In the genomic region with DNA sequence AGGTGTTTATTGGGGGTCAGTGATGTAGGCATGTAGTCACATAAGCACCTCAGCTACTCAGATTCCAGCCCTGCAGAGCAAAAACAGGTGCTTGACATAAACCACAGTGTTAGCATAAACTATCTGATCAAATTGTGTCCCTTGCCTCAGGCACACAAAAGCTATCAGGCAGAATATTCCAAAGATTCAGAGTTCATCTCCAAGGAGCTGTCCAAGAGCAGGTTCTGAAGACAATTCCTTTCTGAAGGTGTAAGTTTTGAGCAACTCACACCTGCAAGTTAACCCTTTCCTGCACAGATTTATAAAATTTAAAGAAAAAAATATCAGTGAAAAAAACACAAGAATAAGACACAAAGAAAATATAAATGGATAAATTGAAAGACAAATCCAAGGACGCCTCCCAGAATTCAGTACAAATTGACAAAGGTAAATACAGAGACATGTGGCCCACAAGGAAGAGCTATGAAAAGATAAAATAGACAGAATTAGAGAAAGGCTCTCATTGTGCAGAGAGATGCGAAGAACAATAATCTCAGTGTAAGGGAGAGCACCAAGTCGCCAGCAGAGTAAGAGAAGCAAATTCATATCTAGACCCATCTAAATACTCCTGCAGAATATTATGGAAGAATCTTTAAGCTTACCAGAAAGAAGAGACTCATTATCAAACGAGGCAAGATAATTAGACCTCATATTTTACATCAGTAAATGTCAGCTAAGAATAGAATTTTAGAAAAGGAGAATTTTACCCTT, we compare ENCODE assay signal across 17 cellular contexts.
DNase-seq lines count a peak whose midpoint lies in the region; ATAC-seq and TF ChIP-seq lines count a peak whose summit lies in the region.
"Had no signal": no experiment of that assay in that cellular context is flagged by ENCODE, and none has a peak within 500 bp of the region (broad histone marks: within the 10 kb centered on the region; RNA-seq: fewer than 3 reads in every experiment).

No MANE protein-coding gene starts in this region.

- ATAC-seq in GM21381 (IDR thresholded peaks at IDR 0.05; ENCODE audit: unreplicated experiment): no peak
- no peak for ATAC-seq in HG02973 (IDR thresholded peaks at IDR 0.05; ENCODE audit: unreplicated experiment)
- no peak for ATAC-seq in activated T-cell treated with anti-CD3 and anti-CD28 coated beads, Interleukin-2, amount 50 U/mL, for 4 hours

- no peaks in the 10 kb centered on the region for H3K9me3 ChIP-seq in mesenchymal stem cell (ENCODE audit: control insufficient read depth, low read length)
- H3K9me3 ChIP-seq: BE2C had no signal

- H3K4me3 Mint-ChIP-seq in activated T-cell treated with anti-CD3 and anti-CD28 coated beads, Interleukin-2, amount 50 U/mL, for 4 hours: no peak overlapping the region
- H3K4me3 Mint-ChIP-seq: CD4-positive, alpha-beta T cell had no signal

- DNase-seq in EH (ENCODE audit: low read depth) (peak; percentile 31), epithelial cell of esophagus (ENCODE audit: low read depth) (peak; percentile 21), mesenchymal stem cell (no peak), iPS-NIHi7 (ENCODE audit: extremely low spot score) (no peak)
- no peak for DNase-seq in activated T-cell treated with anti-CD3 and anti-CD28 coated beads, Interleukin-2, amount 50 U/mL, for 4 hours
- DNase-seq: BE2C; CD4-positive, alpha-beta T cell; IMR-90; NCI-H1930; NCI-H510A; NCI-H82; PC-9; T-helper 1 cell had no signal

- no peak overlapping the region for H4K91ac ChIP-seq in mesenchymal stem cell (ENCODE audit: low read length)

- H3K27me3 Mint-ChIP-seq in activated T-cell treated with anti-CD3 and anti-CD28 coated beads, Interleukin-2, amount 50 U/mL, for 4 hours (ENCODE audit: low read depth): no peaks in the 10 kb centered on the region

- 100% methylated on average over 3 of the region's 4 CpGs for WGBS in mesenchymal stem cell

- H3K23ac ChIP-seq in mesenchymal stem cell (ENCODE audit: low read length in 2 of 2): no peak overlapping the region

- H3K27ac ChIP-seq in mesenchymal stem cell (ENCODE audit: low read length, poor library complexity, severe bottlenecking): no peak overlapping the region
- H3K27ac ChIP-seq: PC-9, SK-N-MC had no signal

- H3K14ac ChIP-seq in mesenchymal stem cell (ENCODE audit: low read length in 2 of 2): no peak overlapping the region

- H3K27me3 ChIP-seq in mesenchymal stem cell (ENCODE audit: control insufficient read depth in 1 of 2, insufficient read depth in 1 of 2, low read length in 2 of 2): no peaks in the 10 kb centered on the region
- H3K27me3 ChIP-seq: BE2C had no signal

- no peak overlapping the region for H3K4me2 ChIP-seq in mesenchymal stem cell (ENCODE audit: low read length, poor library complexity, severe bottlenecking)
- H3K4me2 ChIP-seq: PC-9 had no signal

- no peak overlapping the region for H4K8ac ChIP-seq in mesenchymal stem cell (ENCODE audit: low read length)

- no peak for TF ChIP-seq EP300 in Ishikawa (IDR thresholded peaks at IDR 0.05; ENCODE audit: borderline replicate concordance)

- H3K4me1 ChIP-seq in mesenchymal stem cell (ENCODE audit: control insufficient read depth, insufficient read depth, low read depth, low read length): peaks cover 6% of the 10 kb centered on the region

- H3K4ac ChIP-seq in mesenchymal stem cell (ENCODE audit: low read depth in 1 of 2, low read length in 2 of 2): no peak overlapping the region

- H3K36me3 ChIP-seq in mesenchymal stem cell (ENCODE audit: control insufficient read depth in 1 of 2, insufficient read depth in 2 of 2, low read depth in 1 of 2, low read length in 2 of 2): no peaks in the 10 kb centered on the region
- H3K36me3 ChIP-seq: BE2C had no signal

- H3K9ac ChIP-seq in mesenchymal stem cell (ENCODE audit: low read length): no peak overlapping the region

- H3K36me3 Mint-ChIP-seq in activated T-cell treated with anti-CD3 and anti-CD28 coated beads, Interleukin-2, amount 50 U/mL, for 4 hours (ENCODE audit: insufficient read depth): no peaks in the 10 kb centered on the region

- H3K18ac ChIP-seq in mesenchymal stem cell (ENCODE audit: low read depth in 1 of 2, low read length in 2 of 2): no peak overlapping the region

- H2BK15ac ChIP-seq in mesenchymal stem cell (ENCODE audit: low read depth, poor library complexity, severe bottlenecking): no peak overlapping the region

- no peak overlapping the region for H2BK12ac ChIP-seq in mesenchymal stem cell (ENCODE audit: low read length in 2 of 2)

- H3K79me1 ChIP-seq in mesenchymal stem cell (replicated peaks; ENCODE audit: low read length, poor library complexity, severe bottlenecking): no peaks in the 10 kb centered on the region

- no peaks in the 10 kb centered on the region for H3K9me3 Mint-ChIP-seq in activated T-cell treated with anti-CD3 and anti-CD28 coated beads, Interleukin-2, amount 50 U/mL, for 4 hours
- H3K9me3 Mint-ChIP-seq: CD4-positive, alpha-beta T cell had no signal

- H3K4me1 Mint-ChIP-seq in activated T-cell treated with anti-CD3 and anti-CD28 coated beads, Interleukin-2, amount 50 U/mL, for 4 hours (ENCODE audit: low read depth): no peaks in the 10 kb centered on the region

- peak overlapping the region; percentile 19 for H2AK5ac ChIP-seq in mesenchymal stem cell (ENCODE audit: low read length, severe bottlenecking)

- TF ChIP-seq CTCF in epithelial cell of esophagus (IDR thresholded peaks at IDR 0.05; ENCODE audit: insufficient read depth, low read depth, low read length, missing control alignments): no peak

- H3K4me3 ChIP-seq in epithelial cell of esophagus (ENCODE audit: low read length): no peak overlapping the region
- H3K4me3 ChIP-seq in mesenchymal stem cell (ENCODE audit: insufficient read depth in 1 of 2, low read depth in 1 of 2, low read length in 2 of 2): no peak overlapping the region
- H3K4me3 ChIP-seq: PC-9, SK-N-MC had no signal

- no peak overlapping the region for H2BK120ac ChIP-seq in mesenchymal stem cell (ENCODE audit: low read depth, low read length)

- H2AFZ ChIP-seq in mesenchymal stem cell (ENCODE audit: low read depth, low read length): no peak overlapping the region
- H2AFZ ChIP-seq: PC-9 had no signal

- no peak for TF ChIP-seq RAD21 in Ishikawa (IDR thresholded peaks at IDR 0.05; ENCODE audit: low read depth)

- H2BK5ac ChIP-seq in mesenchymal stem cell (ENCODE audit: low read depth, low read length, poor library complexity, severe bottlenecking): no peak overlapping the region

TF ChIP-seq in Ishikawa, 13 proteins besides CTCF, POLR2A, EP300 and RAD21:
- no peak for TF ChIP-seq TCF12 (IDR thresholded peaks at IDR 0.05; ENCODE audit: low read depth)
- TF ChIP-seq, protein P1, sequence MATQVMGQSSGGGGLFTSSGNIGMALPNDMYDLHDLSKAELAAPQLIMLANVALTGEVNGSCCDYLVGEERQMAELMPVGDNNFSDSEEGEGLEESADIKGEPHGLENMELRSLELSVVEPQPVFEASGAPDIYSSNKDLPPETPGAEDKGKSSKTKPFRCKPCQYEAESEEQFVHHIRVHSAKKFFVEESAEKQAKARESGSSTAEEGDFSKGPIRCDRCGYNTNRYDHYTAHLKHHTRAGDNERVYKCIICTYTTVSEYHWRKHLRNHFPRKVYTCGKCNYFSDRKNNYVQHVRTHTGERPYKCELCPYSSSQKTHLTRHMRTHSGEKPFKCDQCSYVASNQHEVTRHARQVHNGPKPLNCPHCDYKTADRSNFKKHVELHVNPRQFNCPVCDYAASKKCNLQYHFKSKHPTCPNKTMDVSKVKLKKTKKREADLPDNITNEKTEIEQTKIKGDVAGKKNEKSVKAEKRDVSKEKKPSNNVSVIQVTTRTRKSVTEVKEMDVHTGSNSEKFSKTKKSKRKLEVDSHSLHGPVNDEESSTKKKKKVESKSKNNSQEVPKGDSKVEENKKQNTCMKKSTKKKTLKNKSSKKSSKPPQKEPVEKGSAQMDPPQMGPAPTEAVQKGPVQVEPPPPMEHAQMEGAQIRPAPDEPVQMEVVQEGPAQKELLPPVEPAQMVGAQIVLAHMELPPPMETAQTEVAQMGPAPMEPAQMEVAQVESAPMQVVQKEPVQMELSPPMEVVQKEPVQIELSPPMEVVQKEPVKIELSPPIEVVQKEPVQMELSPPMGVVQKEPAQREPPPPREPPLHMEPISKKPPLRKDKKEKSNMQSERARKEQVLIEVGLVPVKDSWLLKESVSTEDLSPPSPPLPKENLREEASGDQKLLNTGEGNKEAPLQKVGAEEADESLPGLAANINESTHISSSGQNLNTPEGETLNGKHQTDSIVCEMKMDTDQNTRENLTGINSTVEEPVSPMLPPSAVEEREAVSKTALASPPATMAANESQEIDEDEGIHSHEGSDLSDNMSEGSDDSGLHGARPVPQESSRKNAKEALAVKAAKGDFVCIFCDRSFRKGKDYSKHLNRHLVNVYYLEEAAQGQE (IDR thresholded peaks at IDR 0.05; ENCODE audit: low read depth): peak; percentile 81

Comparison
In these comparisons a context has a peak if more than half of its experiments do, and no peak if none do; other contexts are left out.
1. DNase-seq: peak in EH (single experiment) and epithelial cell of esophagus (single experiment); none in mesenchymal stem cell (single experiment), activated T-cell treated with anti-CD3 and anti-CD28 coated beads, Interleukin-2, amount 50 U/mL, for 4 hours (single experiment) and iPS-NIHi7 (single experiment).